In the genomic region with DNA sequence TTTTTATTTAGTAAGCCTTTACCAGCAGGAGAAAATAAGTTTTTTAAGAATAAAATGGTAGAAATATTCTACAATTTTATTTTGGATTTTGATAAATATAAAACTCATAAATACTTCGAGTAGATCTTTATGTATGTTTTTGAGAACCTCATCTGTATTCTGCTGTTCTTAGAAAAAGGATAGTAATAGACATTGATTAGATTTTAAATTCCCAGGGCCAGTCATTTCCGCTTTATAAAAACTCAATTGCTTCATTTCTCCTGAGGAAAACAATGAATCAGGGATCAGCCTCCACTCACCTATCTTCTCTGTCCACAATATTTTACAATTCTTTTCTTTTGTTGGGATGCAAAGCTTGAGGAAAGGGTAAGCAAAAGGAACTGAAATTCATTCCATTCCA, we compare ENCODE assay signal across 19 cellular contexts.
"Had no signal": no experiment of that assay in that cellular context is flagged by ENCODE, and none has a peak within 500 bp of the region (broad histone marks: within the 10 kb centered on the region; RNA-seq: fewer than 3 reads in every experiment).

No MANE protein-coding gene starts in this region.

- H3K36me3 Mint-ChIP-seq: activated naive CD8-positive, alpha-beta T cell had no signal

- H3K27me3 Mint-ChIP-seq: activated naive CD8-positive, alpha-beta T cell; T-helper 17 cell had no signal

- H3K36me3 ChIP-seq: breast epithelium had no signal

- H3K4me1 Mint-ChIP-seq: T-helper 17 cell, WTC11 had no signal

- H3K27ac Mint-ChIP-seq: activated naive CD4-positive, alpha-beta T cell treated with anti-CD3 and anti-CD28 coated beads for 36 hours; activated naive CD8-positive, alpha-beta T cell; T-helper 17 cell; WTC11 had no signal

- H3K4me3 Mint-ChIP-seq: activated naive CD4-positive, alpha-beta T cell treated with anti-CD3 and anti-CD28 coated beads for 36 hours; activated naive CD8-positive, alpha-beta T cell; activated T-cell treated with anti-CD3 and anti-CD28 coated beads, Interleukin-2, amount 50 U/mL, for 4 hours; T-helper 17 cell; WTC11 had no signal

- H3K27me3 ChIP-seq: breast epithelium had no signal

- H3K4me1 ChIP-seq: breast epithelium had no signal

- H3K4me3 ChIP-seq: breast epithelium had no signal

- H3K9me3 ChIP-seq: breast epithelium had no signal

- H3K9ac ChIP-seq: KMS-11 had no signal

- H3K4me2 ChIP-seq: KMS-11 had no signal

- H3K27ac ChIP-seq: breast epithelium, KMS-11 had no signal

- H3K9me3 Mint-ChIP-seq: activated naive CD4-positive, alpha-beta T cell treated with anti-CD3 and anti-CD28 coated beads for 36 hours had no signal

- DNase-seq: activated CD4-positive, alpha-beta T cell treated with anti-CD3 and anti-CD28 coated beads for 48 hours; activated CD4-positive, alpha-beta T cell treated with anti-CD3 and anti-CD28 coated beads, Interleukin-2, amount 50 U/mL, for 4 hours; activated CD4-positive, CD25-positive, alpha-beta regulatory T cell treated with anti-CD3 and anti-CD28 coated beads, Interleukin-2, amount 50 U/mL, for 72 hours; activated effector memory CD4-positive, alpha-beta T cell treated with anti-CD3 and anti-CD28 coated beads, Interleukin-2, amount 50 U/mL, for 16 hours; activated naive CD4-positive, alpha-beta T cell treated with anti-CD3 and anti-CD28 coated beads for 36 hours; activated T-cell treated with anti-CD3 and anti-CD28 coated beads, Interleukin-2, amount 50 U/mL, for 4 hours; caudate nucleus; MM.1S; NCI-H146; NCI-H187 treated with DMSO at 0.1 percent for 48 hours; NCI-H2081 treated with DMSO at 0.1 percent for 48 hours; NCI-H524; SHP77 treated with DMSO at 0.1 percent for 48 hours; T-helper 17 cell; T-helper 9 cell had no signal

- ATAC-seq: activated T-cell treated with anti-CD3 and anti-CD28 coated beads, Interleukin-2, amount 50 U/mL, for 4 hours; T-helper 17 cell; WTC11 had no signal
